Comparison of ENCODE assay signal across 19 cellular contexts in genomic region chr6:184161-184695, GRCh38.
"Had no signal": no experiment of that assay in that cellular context is flagged by ENCODE, and none has a peak within 500 bp of the region (broad histone marks: within the 10 kb centered on the region; RNA-seq: fewer than 3 reads in every experiment).

No MANE protein-coding gene starts in this region.

- H3K27me3 Mint-ChIP-seq: activated T-helper 17 cell treated with anti-CD3 and anti-CD28 coated beads, Interleukin-2, amount 50 U/mL, for 72 hours; central memory CD8-positive, alpha-beta T cell had no signal

- H3K4me3 ChIP-seq: right atrium auricular region, skin epidermis, stomach, testis, upper lobe of left lung had no signal

- H3K4me3 Mint-ChIP-seq: activated T-helper 17 cell treated with anti-CD3 and anti-CD28 coated beads, Interleukin-2, amount 50 U/mL, for 72 hours; central memory CD8-positive, alpha-beta T cell; nephron; T-helper 2 cell treated with Interferon-gamma antibody and Interleukin-4, amounts not matched to agents 5 μg/mL and 100 μg/mL, for 36 hours had no signal

- H3K4me1 ChIP-seq: foreskin keratinocyte, right atrium auricular region had no signal

- DNase-seq: activated naive CD4-positive, alpha-beta T cell treated with Interleukin-2 at 50 U/mL for 16 hours; anterior cingulate cortex; brain microvascular endothelial cell; effector memory CD4-positive, alpha-beta T cell; foreskin keratinocyte; kidney glomerular epithelial cell; mesendoderm; occipital lobe; stimulated activated CD4-positive, alpha-beta T cell treated with anti-CD3 and anti-CD28 coated beads, Interleukin-4, amount 100 ng/mL, for 4 hours; stimulated activated CD8-positive, alpha-beta memory T cell treated with anti-CD3 and anti-CD28 coated beads, Interleukin-4, amount 100 ng/mL, for 48 hours; testis; upper lobe of left lung had no signal

- H3K9me3 ChIP-seq: right atrium auricular region, stomach, testis, upper lobe of left lung had no signal

- ATAC-seq: foreskin keratinocyte had no signal

- H3K27ac Mint-ChIP-seq: activated T-helper 17 cell treated with anti-CD3 and anti-CD28 coated beads, Interleukin-2, amount 50 U/mL, for 72 hours; nephron; T-helper 2 cell treated with Interferon-gamma antibody and Interleukin-4, amounts not matched to agents 5 μg/mL and 100 μg/mL, for 36 hours had no signal

- H3K27ac ChIP-seq: brain microvascular endothelial cell, foreskin keratinocyte, right atrium auricular region, skin epidermis, stomach, testis, upper lobe of left lung had no signal

- H3K9me3 Mint-ChIP-seq: activated T-helper 17 cell treated with anti-CD3 and anti-CD28 coated beads, Interleukin-2, amount 50 U/mL, for 72 hours; central memory CD8-positive, alpha-beta T cell; nephron; T-helper 2 cell treated with Interferon-gamma antibody and Interleukin-4, amounts not matched to agents 5 μg/mL and 100 μg/mL, for 36 hours had no signal

- H3K27me3 ChIP-seq: brain microvascular endothelial cell, foreskin keratinocyte, right atrium auricular region, testis, upper lobe of left lung had no signal

- H3K36me3 ChIP-seq: brain microvascular endothelial cell, right atrium auricular region, stomach, upper lobe of left lung had no signal
